In the genomic region with DNA sequence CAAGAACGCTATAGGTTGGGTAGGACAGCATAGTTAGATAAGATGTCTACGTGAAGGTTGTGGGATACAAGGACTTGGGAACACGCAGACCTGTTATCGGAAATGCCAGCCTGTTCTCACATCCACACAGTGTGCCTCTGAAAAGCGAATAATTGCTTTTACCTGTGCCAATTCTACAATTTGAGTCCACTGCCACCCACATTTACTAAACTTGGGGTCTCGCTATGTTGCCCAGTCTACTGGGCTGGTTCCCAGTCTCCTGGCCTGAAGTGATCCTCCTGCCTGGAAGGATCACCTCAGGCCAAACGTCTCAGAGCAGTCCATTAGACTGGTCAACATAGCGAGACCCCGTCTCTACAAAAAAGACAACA, we compare ENCODE assay signal across 8 cellular contexts. TPM values are rescaled to one million over a fixed set of nuclear protein-coding genes. Genes with fewer than 3 reads are reported as not detected.
DNase-seq lines count a peak whose midpoint lies in the region; ATAC-seq and TF ChIP-seq lines count a peak whose summit lies in the region.

No MANE protein-coding gene starts in this region.

- no peak for TF ChIP-seq POLR2A in esophagus squamous epithelium (IDR thresholded peaks at IDR 0.05)

- peaks cover 3% of the 10 kb centered on the region for H3K36me3 Mint-ChIP-seq in progenitor cell of endocrine pancreas (ENCODE audit: insufficient read depth)

- H3K4me3 Mint-ChIP-seq in progenitor cell of endocrine pancreas (ENCODE audit: low read depth): peak overlapping the region; percentile 84

- peak overlapping the region; percentile 91 for H3K4me3 ChIP-seq in GM06990 (replicated peaks; ENCODE audit: low read depth, low read length)
- H3K4me3 ChIP-seq in esophagus squamous epithelium: peak overlapping the region; percentile 74 to 95 (median 81)

- peaks cover 3% of the 10 kb centered on the region for H3K36me3 ChIP-seq in GM06990 (ENCODE audit: control insufficient read depth, insufficient read depth, low read length)
- peaks cover 0 to 9% (median 0%) of the 10 kb centered on the region in 3 donors for H3K36me3 ChIP-seq in esophagus squamous epithelium

- peak overlapping the region; percentile 98 for H3K27ac Mint-ChIP-seq in progenitor cell of endocrine pancreas

- no peaks in the 10 kb centered on the region for H3K27me3 ChIP-seq in GM06990 (replicated peaks; ENCODE audit: control insufficient read depth, insufficient read depth, low read length)
- no peaks in the 10 kb centered on the region for H3K27me3 ChIP-seq in esophagus squamous epithelium

- intact Hi-C loops in esophagus squamous epithelium (cut with DNase I): no loop called here

- H3K27ac ChIP-seq in esophagus squamous epithelium: peak overlapping the region; percentile 97 to 99 (median 98)

- H3K9me3 Mint-ChIP-seq in progenitor cell of endocrine pancreas (ENCODE audit: low read depth): no peaks in the 10 kb centered on the region

- H3K27me3 Mint-ChIP-seq in progenitor cell of endocrine pancreas: no peaks in the 10 kb centered on the region

- no peaks in the 10 kb centered on the region for H3K9me3 ChIP-seq in esophagus squamous epithelium

- H3K4me1 ChIP-seq in esophagus squamous epithelium: peaks cover 9 to 30% (median 11%) of the 10 kb centered on the region in 3 donors

- DNase-seq in GM06990 (ENCODE audit: extremely low read depth, insufficient read length) (peak; percentile 9), SK-N-DZ (ENCODE audit: low spot score) (peak; percentile 5), esophagus squamous epithelium (lab: John Stamatoyannopoulos, UW) (no peak), progenitor cell of endocrine pancreas (ENCODE audit: low spot score, unreplicated experiment) (no peak), NCI-H2227 treated with DMSO at 0.1 percent for 48 hours (lab: John Stamatoyannopoulos, UW) (no peak), NCI-H774 (lab: John Stamatoyannopoulos, UW) (no peak)

- no peak for ATAC-seq in HG02610 (IDR thresholded peaks at IDR 0.05; ENCODE audit: unreplicated experiment)
- ATAC-seq in GM21529 (IDR thresholded peaks at IDR 0.05; ENCODE audit: unreplicated experiment): no peak

- no peak for TF ChIP-seq CTCF in GM06990 (IDR thresholded peaks at IDR 0.05; ENCODE audit: insufficient read depth, low read length, poor library complexity, severe bottlenecking)
- no peak for TF ChIP-seq CTCF in esophagus squamous epithelium (IDR thresholded peaks at IDR 0.05)
- no peak for TF ChIP-seq CTCF in progenitor cell of endocrine pancreas (IDR thresholded peaks at IDR 0.05; ENCODE audit: unreplicated experiment)

- 50 to 55% methylated on average over 8 to 9 of the region's 9 CpGs for WGBS in esophagus squamous epithelium, 2 donors

- peaks cover 4% of the 10 kb centered on the region for H3K4me1 Mint-ChIP-seq in progenitor cell of endocrine pancreas (ENCODE audit: low read depth)

RNA-seq across cellular contexts. Expression of a gene that starts 0.8 kb away (rescaled TPM):
- polyA plus RNA-seq in SK-N-DZ (2014; cell fraction: cytosol; rRNA removed): 17.7 and 42.3 TPM in 2 replicates
- polyA plus RNA-seq in SK-N-DZ (2014; cell fraction: nucleus; rRNA removed): 15.1 and 17.2 TPM in 2 replicates
- total RNA-seq in esophagus squamous epithelium (10 to 100 TPM; 15.2 to 24.8 (median 22.3) TPM), progenitor cell of endocrine pancreas (25.9 and 28.1 TPM in 2 replicates)

Comparison
In these comparisons a context has a peak if more than half of its experiments do, and no peak if none do; other contexts are left out.
1. DNase-seq: peak in GM06990 (single experiment) and SK-N-DZ (single experiment); none in esophagus squamous epithelium (single experiment), progenitor cell of endocrine pancreas (single experiment), NCI-H2227 treated with DMSO at 0.1 percent for 48 hours (single experiment) and NCI-H774 (single experiment).